Comparison of ENCODE assay signal across 13 cellular contexts in genomic region chr4:47838445-47838844, GRCh38. TPM values are rescaled to one million over a fixed set of nuclear protein-coding genes. Genes with fewer than 3 reads are reported as not detected.
DNase-seq lines count a peak whose midpoint lies in the region; ATAC-seq, FAIRE-seq and TF ChIP-seq lines count a peak whose summit lies in the region.
"Had no signal": no experiment of that assay in that cellular context is flagged by ENCODE, and none has a peak within 500 bp of the region (broad histone marks: within the 10 kb centered on the region; RNA-seq: fewer than 3 reads in every experiment).

No MANE protein-coding gene starts in this region.

- peaks cover 4% of the 10 kb centered on the region for H3K27me3 ChIP-seq in CD4-positive, CD25-positive, alpha-beta regulatory T cell (ENCODE audit: control insufficient read depth, insufficient read depth, low read length)
- H3K27me3 ChIP-seq in DOHH2 (ENCODE audit: control insufficient read depth, low read length) (peaks cover 11% of the 10 kb centered on the region), keratinocyte (ENCODE audit: control insufficient read depth, extremely low read depth, insufficient read depth, low read length) (no peaks in the 10 kb centered on the region)

- H3K9me3 ChIP-seq in CD4-positive, CD25-positive, alpha-beta regulatory T cell (ENCODE audit: control insufficient read depth in 2 of 2, low read length in 2 of 2): no peaks in the 10 kb centered on the region
- H3K9me3 ChIP-seq in DOHH2 (ENCODE audit: control insufficient read depth, insufficient read depth, low read length) (no peaks in the 10 kb centered on the region), T-helper 17 cell (ENCODE audit: control insufficient read depth, low read length, poor library complexity, severe bottlenecking) (no peaks in the 10 kb centered on the region), keratinocyte (ENCODE audit: control insufficient read depth, low read depth, low read length) (no peaks in the 10 kb centered on the region)

- H3K79me2 ChIP-seq in DOHH2 (ENCODE audit: control insufficient read depth, low read length) (no peaks in the 10 kb centered on the region), keratinocyte (ENCODE audit: control insufficient read depth, insufficient read depth, low read length) (no peaks in the 10 kb centered on the region)

- no peak overlapping the region for H2AFZ ChIP-seq in keratinocyte (ENCODE audit: control insufficient read depth, low read length)

- H3K36me3 Mint-ChIP-seq in CD4-positive, CD25-positive, alpha-beta regulatory T cell: peaks cover under 1% of the 10 kb centered on the region
- no peaks in the 10 kb centered on the region for H3K36me3 Mint-ChIP-seq in T-helper 17 cell (ENCODE audit: low read depth)

- peaks cover 36% of the 10 kb centered on the region for H3K4me1 ChIP-seq in CD4-positive, CD25-positive, alpha-beta regulatory T cell (ENCODE audit: control insufficient read depth, insufficient read depth, low read length, poor library complexity, severe bottlenecking)
- H3K4me1 ChIP-seq in DOHH2 (ENCODE audit: control insufficient read depth, low read length) (peaks cover 26% of the 10 kb centered on the region), keratinocyte (ENCODE audit: control insufficient read depth, extremely low read depth, insufficient read depth, low read length) (peaks cover 13% of the 10 kb centered on the region)

- no peak overlapping the region for H3K27ac Mint-ChIP-seq in CD4-positive, CD25-positive, alpha-beta regulatory T cell
- H3K27ac Mint-ChIP-seq in T-helper 17 cell: peak overlapping the region; percentile 54

- H3K36me3 ChIP-seq in CD4-positive, CD25-positive, alpha-beta regulatory T cell (ENCODE audit: control insufficient read depth, insufficient read depth, low read length): no peaks in the 10 kb centered on the region
- H3K36me3 ChIP-seq in DOHH2 (ENCODE audit: control insufficient read depth, low read length): peaks cover 2% of the 10 kb centered on the region; the same call in 1 of the 2 replicates
- no peaks in the 10 kb centered on the region for H3K36me3 ChIP-seq in keratinocyte (ENCODE audit: control insufficient read depth in 2 of 2, extremely low read depth in 1 of 2, insufficient read depth in 2 of 2, low read length in 2 of 2)

- peak; percentile 29 for FAIRE-seq in keratinocyte (lab: Jason Lieb, UNC)
- FAIRE-seq: colon had no signal

- peak overlapping the region in 3 of 4 donors; percentile 84 to 92 (median 86) for H3K4me3 Mint-ChIP-seq in CD4-positive, CD25-positive, alpha-beta regulatory T cell
- peak overlapping the region; percentile 91 for H3K4me3 Mint-ChIP-seq in T-helper 17 cell

- no peaks in the 10 kb centered on the region for H3K9me1 ChIP-seq in keratinocyte (ENCODE audit: control insufficient read depth, extremely low read depth, insufficient read depth, low read length)

- dilution Hi-C loops in keratinocyte (cut with MboI; ENCODE audit: extremely low pct_ligation_motif_present, low sequenced_read_pairs): no loop called here

- no peak overlapping the region for H3K27ac ChIP-seq in CD4-positive, CD25-positive, alpha-beta regulatory T cell (ENCODE audit: insufficient read depth, low read length, poor library complexity, severe bottlenecking)
- H3K27ac ChIP-seq in DOHH2 (ENCODE audit: low read depth, low read length) (no peak overlapping the region), keratinocyte (ENCODE audit: control insufficient read depth, insufficient read depth, low read length) (no peak overlapping the region)

- ATAC-seq in CD4-positive, CD25-positive, alpha-beta regulatory T cell (ENCODE audit: low read depth in 2 of 2): no peak
- no peak for ATAC-seq in T-helper 17 cell
- ATAC-seq in GM19328 (IDR thresholded peaks at IDR 0.05; ENCODE audit: unreplicated experiment): no peak

- H3F3A ChIP-seq in DOHH2 (ENCODE audit: control insufficient read depth, insufficient read depth): peaks cover 15% of the 10 kb centered on the region

- H3K9ac ChIP-seq in keratinocyte (ENCODE audit: control insufficient read depth, extremely low read depth, insufficient read depth, low read length): no peak overlapping the region

- no peaks in the 10 kb centered on the region for H3K9me3 Mint-ChIP-seq in CD4-positive, CD25-positive, alpha-beta regulatory T cell

- H4K20me1 ChIP-seq in DOHH2 (ENCODE audit: control insufficient read depth, insufficient read depth, low read depth, low read length): no peaks in the 10 kb centered on the region
- no peaks in the 10 kb centered on the region for H4K20me1 ChIP-seq in keratinocyte (ENCODE audit: control insufficient read depth, extremely low read depth, insufficient read depth, low read length)

- peaks cover 15 to 36% (median 24%) of the 10 kb centered on the region in 4 donors for H3K4me1 Mint-ChIP-seq in CD4-positive, CD25-positive, alpha-beta regulatory T cell
- H3K4me1 Mint-ChIP-seq in T-helper 17 cell: peaks cover 15% of the 10 kb centered on the region

- H3K4me3 ChIP-seq in CD4-positive, CD25-positive, alpha-beta regulatory T cell (ENCODE audit: low read depth, low read length): no peak overlapping the region
- H3K4me3 ChIP-seq in DOHH2 (ENCODE audit: low read length) (no peak overlapping the region), keratinocyte (ENCODE audit: control insufficient read depth in 2 of 3, extremely low read depth in 1 of 3, insufficient read depth in 2 of 3, low read depth in 1 of 3, low read length in 3 of 3) (no peak overlapping the region)

- H3K27me3 Mint-ChIP-seq in CD4-positive, CD25-positive, alpha-beta regulatory T cell: peaks cover 36% of the 10 kb centered on the region
- no peaks in the 10 kb centered on the region for H3K27me3 Mint-ChIP-seq in T-helper 17 cell

- no peaks in the 10 kb centered on the region for H3K9me2 ChIP-seq in DOHH2 (replicated peaks; ENCODE audit: control insufficient read depth, low read length)

- H3K4me2 ChIP-seq in DOHH2 (ENCODE audit: low read length) (no peak overlapping the region), keratinocyte (ENCODE audit: control insufficient read depth, extremely low read depth, insufficient read depth, low read depth, low read length) (peak overlapping the region; percentile 90)

- peak; percentile 10 for TF ChIP-seq CTCF in DOHH2 (IDR thresholded peaks at IDR 0.05; ENCODE audit: low read depth, low read length, poor library complexity, severe bottlenecking)
- peak in 2 of 3 experiments; percentile 6 for TF ChIP-seq CTCF in keratinocyte (optimal IDR thresholded peaks at IDR 0.05 in 1 of 3, IDR thresholded peaks at IDR 0.05 in 1 of 3, conservative IDR thresholded peaks at IDR 0.05 in 1 of 3; ENCODE audit: extremely low read depth in 1 of 3, insufficient read depth in 2 of 3, low read length in 3 of 3)

- no peak for TF ChIP-seq POLR2A in erythroblast (IDR thresholded peaks at IDR 0.05; ENCODE audit: low read length)

- no peak for DNase-seq in CD4-positive, CD25-positive, alpha-beta regulatory T cell
- DNase-seq in T-helper 17 cell: no peak
- DNase-seq in keratinocyte (ENCODE audit: low read depth, low spot score): no peak
- no peak for DNase-seq in NCI-H774 (lab: John Stamatoyannopoulos, UW)
- DNase-seq in LoVo (ENCODE audit: low spot score): no peak
- DNase-seq in erythroblast (lab: John Stamatoyannopoulos, UW): no peak
- DNase-seq: activated CD4-positive, alpha-beta T cell treated with anti-CD3 and anti-CD28 coated beads, Interleukin-2, amount 50 U/mL, for 1 hour; DMS79 treated with DMSO at 0.1 percent for 48 hours; NCI-H1092; SW 1271 had no signal

RNA-seq across cellular contexts. Expression of gene CORIN, which starts 0.6 kb away (rescaled TPM):
- 0.64 TPM for total RNA-seq in CD4-positive, CD25-positive, alpha-beta regulatory T cell
- not detected for polyA plus RNA-seq in CD4-positive, CD25-positive, alpha-beta regulatory T cell
- total RNA-seq in T-helper 17 cell: under 1 TPM; 0.07 to 0.26 TPM
- polyA plus RNA-seq in keratinocyte: 0.11 to 0.37 TPM (median 0.14 TPM) in 3 replicates
- 0.10 TPM for polyA plus RNA-seq in keratinocyte (2011; ENCODE audit: low read depth)
- 0.03 and 0.12 TPM in 2 replicates for polyA plus RNA-seq in keratinocyte (2011; cell fraction: cytosol; rRNA removed)
- polyA plus RNA-seq in keratinocyte (2011; cell fraction: nucleus; rRNA removed): 0.70 and 0.79 TPM in 2 replicates
- 0.15 and 1.2 TPM in 2 replicates for polyA plus RNA-seq in keratinocyte (2012; ENCODE audit: low replicate concordance)
- 0.66 to 0.77 TPM in 2 of 3 replicates, not detected in the other for polyA minus RNA-seq in keratinocyte
- polyA minus RNA-seq in keratinocyte (2011; cell fraction: cytosol; rRNA and poly(A)+ RNA removed): not detected
- polyA minus RNA-seq in keratinocyte (2011; cell fraction: nucleus; rRNA and poly(A)+ RNA removed): 0.42 and 0.62 TPM in 2 replicates
